Comparison of ENCODE assay signal across 17 cellular contexts in genomic region chr12:120879102-120879501, GRCh38. TPM values are rescaled to one million over a fixed set of nuclear protein-coding genes. Genes with fewer than 3 reads are reported as not detected.
DNase-seq lines count a peak whose midpoint lies in the region; ATAC-seq and TF ChIP-seq lines count a peak whose summit lies in the region.
"Had no signal": no experiment of that assay in that cellular context is flagged by ENCODE, and none has a peak within 500 bp of the region (broad histone marks: within the 10 kb centered on the region; RNA-seq: fewer than 3 reads in every experiment).

No MANE protein-coding gene starts in this region.

- no peak overlapping the region for H3K4me3 ChIP-seq in RWPE2 (ENCODE audit: severe bottlenecking)
- H3K4me3 ChIP-seq: A549, PC-9 had no signal

- no peaks in the 10 kb centered on the region for H3K9me3 Mint-ChIP-seq in CD4-positive, alpha-beta T cell
- H3K9me3 Mint-ChIP-seq in mesothelial cell of epicardium = peaks cover 7% of the 10 kb centered on the region
- H3K9me3 Mint-ChIP-seq: CD14-positive monocyte had no signal

- H3K36me3 ChIP-seq in RWPE2 (ENCODE audit: low read depth) = peaks cover 4% of the 10 kb centered on the region; the same call in 1 of the 2 replicates

- H3K36me3 Mint-ChIP-seq in CD4-positive, alpha-beta T cell (ENCODE audit: low read depth) = peaks cover 21% of the 10 kb centered on the region
- H3K36me3 Mint-ChIP-seq in mesothelial cell of epicardium = peaks cover 9% of the 10 kb centered on the region

- H3K27me3 Mint-ChIP-seq in CD4-positive, alpha-beta T cell = no peaks in the 10 kb centered on the region
- no peaks in the 10 kb centered on the region for H3K27me3 Mint-ChIP-seq in mesothelial cell of epicardium (ENCODE audit: low read depth)

- H3K9me3 ChIP-seq in CD4-positive, alpha-beta T cell (ENCODE audit: control insufficient read depth, low read length) = no peaks in the 10 kb centered on the region
- no peaks in the 10 kb centered on the region for H3K9me3 ChIP-seq in RWPE2 (ENCODE audit: severe bottlenecking)
- H3K9me3 ChIP-seq: A549, SK-N-SH had no signal

- no peaks in the 10 kb centered on the region for H3K27me3 ChIP-seq in CD4-positive, alpha-beta T cell (ENCODE audit: control insufficient read depth, insufficient read depth, low read length)
- no peaks in the 10 kb centered on the region for H3K27me3 ChIP-seq in RWPE2 (ENCODE audit: insufficient read depth, poor library complexity, severe bottlenecking)

- TF ChIP-seq CTCF in CD4-positive, alpha-beta T cell (IDR thresholded peaks at IDR 0.05) = no peak
- TF ChIP-seq CTCF in RWPE2 (IDR thresholded peaks at IDR 0.05; ENCODE audit: poor library complexity, severe bottlenecking) = no peak
- TF ChIP-seq CTCF in mesothelial cell of epicardium (IDR thresholded peaks at IDR 0.05; ENCODE audit: unreplicated experiment) = no peak

- intact Hi-C loops in CD4-positive, alpha-beta T cell (cut with DNase I, micrococcal nuclease) = no loop called here

- peaks cover 65% of the 10 kb centered on the region for H3K4me1 Mint-ChIP-seq in CD4-positive, alpha-beta T cell (ENCODE audit: low read depth)
- peaks cover 13% of the 10 kb centered on the region for H3K4me1 Mint-ChIP-seq in mesothelial cell of epicardium

- no peak overlapping the region for H3K4me3 Mint-ChIP-seq in CD4-positive, alpha-beta T cell
- no peak overlapping the region for H3K4me3 Mint-ChIP-seq in mesothelial cell of epicardium
- H3K4me3 Mint-ChIP-seq: CD14-positive monocyte had no signal

- ATAC-seq in CD4-positive, alpha-beta T cell (ENCODE audit: poor library complexity) = no peak
- ATAC-seq in RWPE2 (ENCODE audit: low read depth) = peak; percentile 62; the same call in 2 of the 3 replicates
- ATAC-seq: A549, Right ventricle myocardium inferior had no signal

- peak overlapping the region; percentile 13 for H3K27ac Mint-ChIP-seq in CD4-positive, alpha-beta T cell
- peak overlapping the region; percentile 73 for H3K27ac Mint-ChIP-seq in mesothelial cell of epicardium
- H3K27ac Mint-ChIP-seq: CD14-positive monocyte had no signal

- no peak overlapping the region for H3K27ac ChIP-seq in CD4-positive, alpha-beta T cell (ENCODE audit: low read depth, low read length)
- peak overlapping the region; percentile 11 for H3K27ac ChIP-seq in RWPE2 (ENCODE audit: poor library complexity, severe bottlenecking)
- H3K27ac ChIP-seq: A549, PC-9 had no signal

- POLR2A ChIA-PET in CD4-positive, alpha-beta T cell (lab: Charles Lee) = no interaction called here

- no peak for DNase-seq in CD4-positive, alpha-beta T cell
- DNase-seq in RWPE2 (ENCODE audit: low spot score) (no peak), islet precursor cell (peak; percentile 71), mesothelial cell of epicardium (ENCODE audit: low spot score in 2 of 2, unreplicated experiment in 2 of 2) (no peak), NCI-H774 (lab: John Stamatoyannopoulos, UW) (no peak), COLO829 (ENCODE audit: low spot score) (no peak), NCI-H187 treated with DMSO at 0.1 percent for 48 hours (lab: John Stamatoyannopoulos, UW) (no peak)
- DNase-seq in activated CD4-positive, CD25-positive, alpha-beta regulatory T cell treated with anti-CD3 and anti-CD28 coated beads, Interleukin-2, amount 50 U/mL, for 72 hours = no peak
- DNase-seq: NCI-H1417, NCI-H2029 treated with DMSO at 0.1 percent for 48 hours, NCI-H345, NCI-H69, PC-9, SK-N-SH had no signal

- CTCF ChIA-PET in CD4-positive, alpha-beta T cell (lab: Charles Lee) = interaction anchor here (0.7 kb wide), 1 partner anchor 561 kb away, joined by 5 read pairs; no protein-coding TSS in a partner anchor

- peaks cover 6% of the 10 kb centered on the region for H3K4me1 ChIP-seq in RWPE2 (ENCODE audit: insufficient read depth, poor library complexity, severe bottlenecking)

RNA-seq across cellular contexts. Expression of gene SPPL3, which starts 25.1 kb away (rescaled TPM):
- total RNA-seq in CD4-positive, alpha-beta T cell = 10 to 100 TPM; 38.3 to 43.4 TPM
- total RNA-seq in mesothelial cell of epicardium = 75.6 to 83.4 TPM (median 79.8 TPM) in 3 replicates
